Comparison of ENCODE assay signal across 9 cellular contexts in the genomic region with DNA sequence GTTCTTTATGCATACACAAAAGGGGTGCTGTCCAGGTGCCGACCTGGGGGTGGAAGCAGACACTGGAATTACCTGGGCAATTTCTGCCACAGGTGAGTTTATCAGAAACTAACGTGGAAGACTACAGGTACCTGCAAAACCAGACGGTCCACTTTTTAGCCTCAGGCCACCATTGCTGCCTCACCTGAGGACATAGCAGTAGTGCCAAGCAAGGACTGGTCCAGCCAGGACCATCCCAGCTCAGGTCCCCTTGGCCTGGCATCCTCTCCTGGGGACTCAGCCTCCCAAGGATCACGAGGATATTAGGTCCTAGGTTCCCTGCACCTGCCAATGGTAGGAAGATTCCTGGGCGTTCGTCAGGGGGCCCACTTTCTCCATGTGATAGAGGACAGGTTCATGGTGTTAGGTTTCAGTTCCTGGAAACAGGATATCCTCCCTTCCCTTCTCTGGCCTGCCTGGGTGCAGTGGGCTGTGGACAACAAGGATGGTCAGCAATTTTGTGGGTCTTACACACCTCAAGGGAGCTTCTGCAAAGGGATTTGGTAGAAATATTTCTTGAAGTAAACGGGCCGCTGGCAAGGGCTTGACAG.
DNase-seq lines count a peak whose midpoint lies in the region; TF ChIP-seq lines count a peak whose summit lies in the region.
"Had no signal": no experiment of that assay in that cellular context is flagged by ENCODE, and none has a peak within 500 bp of the region (broad histone marks: within the 10 kb centered on the region; RNA-seq: fewer than 3 reads in every experiment).

No MANE protein-coding gene starts in this region.

- no peaks in the 10 kb centered on the region for H3K9me3 ChIP-seq in iPS-20b (ENCODE audit: insufficient read depth, low read depth, low read length)

- H3K27ac ChIP-seq in iPS-20b (ENCODE audit: low read length) (no peak overlapping the region), skin epidermis (peak overlapping the region in 11 of 21 experiments; percentile 0 to 79 (median 38))

- no peak for TF ChIP-seq CTCF in NB4 (IDR thresholded peaks at IDR 0.05; ENCODE audit: low read depth, low read length)

- H3K27me3 ChIP-seq in iPS-20b (ENCODE audit: insufficient read depth, low read length): no peaks in the 10 kb centered on the region

- peak; percentile 14 for DNase-seq in NOMO-1 treated with DMSO at 0.1 percent for 48 hours (lab: John Stamatoyannopoulos, UW; ENCODE audit: unreplicated experiment)
- no peak for DNase-seq in NOMO-1 treated with dmso at 0.1 percent for 144 hours (lab: John Stamatoyannopoulos, UW; ENCODE audit: unreplicated experiment)
- DNase-seq in NB4 (ENCODE audit: low read depth): peak; percentile 16
- no peak for DNase-seq in RPMI8226
- no peak for DNase-seq in activated T-cell treated with anti-CD3 and anti-CD28 coated beads, Interleukin-2, amount 50 U/mL, for 48 hours
- no peak for DNase-seq in NCI-H1417 treated with DMSO at 0.1 percent for 48 hours (lab: John Stamatoyannopoulos, UW)
- DNase-seq: activated naive CD4-positive, alpha-beta T cell had no signal

- H3K4me1 ChIP-seq in iPS-20b (ENCODE audit: insufficient read depth, low read length): peaks cover 23% of the 10 kb centered on the region

- H3K4me3 ChIP-seq in NB4 (ENCODE audit: low read depth, low read length) (no peak overlapping the region), iPS-20b (ENCODE audit: low read length) (no peak overlapping the region), skin epidermis (no peak overlapping the region)

- peak overlapping the region; percentile 46; the same call in 1 of the 2 replicates for H3K9ac ChIP-seq in iPS-20b (ENCODE audit: low read depth, low read length)

- TF ChIP-seq POLR2A in NB4 (IDR thresholded peaks at IDR 0.05; ENCODE audit: extremely low read depth, insufficient read length): no peak

- no peaks in the 10 kb centered on the region for H3K36me3 ChIP-seq in iPS-20b (ENCODE audit: insufficient read depth, low read depth, low read length)

Comparison
In these comparisons a context has a peak if more than half of its experiments do, and no peak if none do; other contexts are left out.
1. DNase-seq: peak in NOMO-1 treated with DMSO at 0.1 percent for 48 hours (single experiment) and NB4 (single experiment); none in NOMO-1 treated with dmso at 0.1 percent for 144 hours (single experiment), RPMI8226 (single experiment), activated T-cell treated with anti-CD3 and anti-CD28 coated beads, Interleukin-2, amount 50 U/mL, for 48 hours (0 of 2) and NCI-H1417 treated with DMSO at 0.1 percent for 48 hours (single experiment).